In the genomic region with DNA sequence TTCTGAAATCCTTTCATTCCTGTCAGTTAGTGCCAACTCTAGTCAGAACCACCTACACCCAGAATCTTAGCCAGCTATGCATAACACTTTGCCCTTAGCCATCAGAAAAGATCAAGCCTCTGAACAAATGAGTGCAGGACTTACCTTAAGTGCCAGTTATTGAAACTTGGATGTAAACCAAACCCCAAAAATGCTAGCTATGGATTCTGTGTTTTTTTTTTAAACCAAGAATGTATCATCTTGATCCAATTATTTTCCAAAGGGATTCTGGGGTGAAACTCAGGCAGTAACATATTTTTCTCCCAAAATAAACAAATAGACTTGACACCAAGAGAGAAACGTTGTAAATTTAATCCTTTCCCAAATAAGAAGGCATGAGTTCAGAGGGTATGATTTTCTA, we compare ENCODE assay signal across 15 cellular contexts.
A peak's percentile ranks its signal among the peaks of the same experiment; 100 is the strongest.
DNase-seq lines count a peak whose midpoint lies in the region; ATAC-seq and TF ChIP-seq lines count a peak whose summit lies in the region.
"Had no signal": no experiment of that assay in that cellular context is flagged by ENCODE, and none has a peak within 500 bp of the region (broad histone marks: within the 10 kb centered on the region; RNA-seq: fewer than 3 reads in every experiment).

No MANE protein-coding gene starts in this region.

- peaks cover 31% of the 10 kb centered on the region for H3K4me1 ChIP-seq in GM23248 (ENCODE audit: insufficient read depth)
- H3K4me1 ChIP-seq in GM23338 (ENCODE audit: insufficient read depth), result no peaks in the 10 kb centered on the region

- no peak overlapping the region for H3K4me3 Mint-ChIP-seq in GM23338
- H3K4me3 Mint-ChIP-seq in immature natural killer cell, result no peak overlapping the region
- H3K4me3 Mint-ChIP-seq: activated naive CD4-positive, alpha-beta T cell treated with anti-CD3 and anti-CD28 coated beads, Interleukin-2, amount 10 ng/mL, durations not matched to agents 7 days and 5 days; stimulated activated naive CD8-positive, alpha-beta T cell treated with anti-CD3 and anti-CD28 coated beads, Interleukin-15, Interleukin-2, amounts not matched to agents 100 ng/mL and 50 ng/mL, for 24 hours had no signal

- H3K4me2 ChIP-seq in GM23248 (ENCODE audit: unreplicated experiment) (peak overlapping the region; percentile 15), GM23338 (no peak overlapping the region)
- H3K4me2 ChIP-seq: smooth muscle cell had no signal

- H2AFZ ChIP-seq in GM23248 (no peak overlapping the region), GM23338 (no peak overlapping the region)

- DNase-seq in GM23248 (peak; percentile 62), astrocyte of the cerebellum (ENCODE audit: low read depth) (peak; percentile 88), hepatic stellate cell (ENCODE audit: low spot score) (peak; percentile 5), GM23338 (ENCODE audit: low spot score) (no peak), immature natural killer cell (no peak), KG1 (lab: John Stamatoyannopoulos, UW) (no peak)
- DNase-seq: activated CD4-positive, alpha-beta T cell treated with anti-CD3 and anti-CD28 coated beads for 48 hours; activated naive CD4-positive, alpha-beta T cell treated with anti-CD3 and anti-CD28 coated beads, Interleukin-2, amount 10 ng/mL, durations not matched to agents 7 days and 5 days; COR-L47; ovary; Right ventricle myocardium superior; T-helper 9 cell had no signal

- in situ Hi-C loops in GM23248 (cut with MboI), result no loop called here
- in situ Hi-C loops in astrocyte of the cerebellum (cut with HindIII; ENCODE audit: low sequenced_read_pairs), result no loop called here

- no peaks in the 10 kb centered on the region for H3K27me3 Mint-ChIP-seq in GM23338 (ENCODE audit: insufficient read depth, low read depth, poor library complexity)
- peaks cover 0 to 3% (median 0%) of the 10 kb centered on the region in 3 donors for H3K27me3 Mint-ChIP-seq in immature natural killer cell (ENCODE audit: low read depth in 3 of 3)
- H3K27me3 Mint-ChIP-seq: activated naive CD4-positive, alpha-beta T cell treated with anti-CD3 and anti-CD28 coated beads, Interleukin-2, amount 10 ng/mL, durations not matched to agents 7 days and 5 days; stimulated activated naive CD8-positive, alpha-beta T cell treated with anti-CD3 and anti-CD28 coated beads, Interleukin-15, Interleukin-2, amounts not matched to agents 100 ng/mL and 50 ng/mL, for 24 hours had no signal

- H3K79me2 ChIP-seq in GM23248 (ENCODE audit: insufficient read depth) (no peaks in the 10 kb centered on the region), GM23338 (replicated peaks; ENCODE audit: insufficient read depth) (no peaks in the 10 kb centered on the region)

- H3K27ac Mint-ChIP-seq in GM23338, result no peak overlapping the region
- no peak overlapping the region for H3K27ac Mint-ChIP-seq in immature natural killer cell
- H3K27ac Mint-ChIP-seq: activated naive CD4-positive, alpha-beta T cell treated with anti-CD3 and anti-CD28 coated beads, Interleukin-2, amount 10 ng/mL, durations not matched to agents 7 days and 5 days; stimulated activated naive CD8-positive, alpha-beta T cell treated with anti-CD3 and anti-CD28 coated beads, Interleukin-15, Interleukin-2, amounts not matched to agents 100 ng/mL and 50 ng/mL, for 24 hours had no signal

- H3K9me3 ChIP-seq in GM23248 (ENCODE audit: low read depth), result no peaks in the 10 kb centered on the region
- H3K9me3 ChIP-seq: ovary had no signal

- 0% methylated on average over 1 of the region's 1 CpG for WGBS in GM23248 (ENCODE audit: low coverage in 1 of 2, low lambda C conversion rate in 2 of 2, missing lambda C conversion rate in 2 of 2), 2 experiments

- no peaks in the 10 kb centered on the region for H3K9me2 ChIP-seq in GM23248 (ENCODE audit: insufficient read depth)
- no peaks in the 10 kb centered on the region for H3K9me2 ChIP-seq in GM23338 (ENCODE audit: insufficient read depth)

- H3K4me3 ChIP-seq in GM23248 (no peak overlapping the region), astrocyte of the cerebellum (ENCODE audit: low read depth, low read length) (no peak overlapping the region), GM23338 (no peak overlapping the region)
- H3K4me3 ChIP-seq: ovary, smooth muscle cell had no signal

- H3K36me3 Mint-ChIP-seq in GM23338 (ENCODE audit: low read depth), result no peaks in the 10 kb centered on the region
- no peaks in the 10 kb centered on the region for H3K36me3 Mint-ChIP-seq in immature natural killer cell
- H3K36me3 Mint-ChIP-seq: activated naive CD4-positive, alpha-beta T cell treated with anti-CD3 and anti-CD28 coated beads, Interleukin-2, amount 10 ng/mL, durations not matched to agents 7 days and 5 days had no signal

- no peak for TF ChIP-seq CTCF in astrocyte of the cerebellum (IDR thresholded peaks at IDR 0.05; ENCODE audit: low read depth, low read length, missing control alignments)
- TF ChIP-seq CTCF in GM23338 (conservative IDR thresholded peaks at IDR 0.05; ENCODE audit: low read depth in 2 of 2), result no peak

- H3K4me1 Mint-ChIP-seq in GM23338 (no peaks in the 10 kb centered on the region), immature natural killer cell (no peaks in the 10 kb centered on the region)
- H3K4me1 Mint-ChIP-seq: activated naive CD4-positive, alpha-beta T cell treated with anti-CD3 and anti-CD28 coated beads, Interleukin-2, amount 10 ng/mL, durations not matched to agents 7 days and 5 days had no signal

- H3K36me3 ChIP-seq in GM23248 (ENCODE audit: low read depth) (no peaks in the 10 kb centered on the region), GM23338 (ENCODE audit: insufficient read depth) (no peaks in the 10 kb centered on the region)
- H3K36me3 ChIP-seq: ovary had no signal

- H4K20me1 ChIP-seq in GM23248 (ENCODE audit: insufficient read depth) (no peaks in the 10 kb centered on the region), GM23338 (replicated peaks; ENCODE audit: insufficient read depth) (no peaks in the 10 kb centered on the region)

- H3K27me3 ChIP-seq in GM23248 (replicated peaks; ENCODE audit: insufficient read depth), result no peaks in the 10 kb centered on the region
- H3K27me3 ChIP-seq in GM23338 (ENCODE audit: insufficient read depth), result no peaks in the 10 kb centered on the region
- H3K27me3 ChIP-seq: ovary had no signal

- H3K9me3 Mint-ChIP-seq in GM23338 (no peaks in the 10 kb centered on the region), immature natural killer cell (peaks cover 0 to 13% (median 3%) of the 10 kb centered on the region in 6 donors)
- H3K9me3 Mint-ChIP-seq: stimulated activated naive CD8-positive, alpha-beta T cell treated with anti-CD3 and anti-CD28 coated beads, Interleukin-15, Interleukin-2, amounts not matched to agents 100 ng/mL and 50 ng/mL, for 24 hours had no signal

- H3K27ac ChIP-seq in GM23248 (no peak overlapping the region), GM23338 (ENCODE audit: low read depth) (no peak overlapping the region)
- H3K27ac ChIP-seq: ovary had no signal

- H3F3A ChIP-seq in GM23248 (ENCODE audit: insufficient read depth) (peaks cover 3% of the 10 kb centered on the region; the same call in 1 of the 2 replicates), GM23338 (replicated peaks; ENCODE audit: low read depth) (no peaks in the 10 kb centered on the region)

- no peak for ATAC-seq in HG03439 (IDR thresholded peaks at IDR 0.05; ENCODE audit: unreplicated experiment)
- no peak for ATAC-seq in GM23338

- no peak overlapping the region for H3K9ac ChIP-seq in GM23248

TF ChIP-seq in GM23338, 12 proteins besides CTCF, POLR2A, EP300 and RAD21:
- TF ChIP-seq, protein P1, sequence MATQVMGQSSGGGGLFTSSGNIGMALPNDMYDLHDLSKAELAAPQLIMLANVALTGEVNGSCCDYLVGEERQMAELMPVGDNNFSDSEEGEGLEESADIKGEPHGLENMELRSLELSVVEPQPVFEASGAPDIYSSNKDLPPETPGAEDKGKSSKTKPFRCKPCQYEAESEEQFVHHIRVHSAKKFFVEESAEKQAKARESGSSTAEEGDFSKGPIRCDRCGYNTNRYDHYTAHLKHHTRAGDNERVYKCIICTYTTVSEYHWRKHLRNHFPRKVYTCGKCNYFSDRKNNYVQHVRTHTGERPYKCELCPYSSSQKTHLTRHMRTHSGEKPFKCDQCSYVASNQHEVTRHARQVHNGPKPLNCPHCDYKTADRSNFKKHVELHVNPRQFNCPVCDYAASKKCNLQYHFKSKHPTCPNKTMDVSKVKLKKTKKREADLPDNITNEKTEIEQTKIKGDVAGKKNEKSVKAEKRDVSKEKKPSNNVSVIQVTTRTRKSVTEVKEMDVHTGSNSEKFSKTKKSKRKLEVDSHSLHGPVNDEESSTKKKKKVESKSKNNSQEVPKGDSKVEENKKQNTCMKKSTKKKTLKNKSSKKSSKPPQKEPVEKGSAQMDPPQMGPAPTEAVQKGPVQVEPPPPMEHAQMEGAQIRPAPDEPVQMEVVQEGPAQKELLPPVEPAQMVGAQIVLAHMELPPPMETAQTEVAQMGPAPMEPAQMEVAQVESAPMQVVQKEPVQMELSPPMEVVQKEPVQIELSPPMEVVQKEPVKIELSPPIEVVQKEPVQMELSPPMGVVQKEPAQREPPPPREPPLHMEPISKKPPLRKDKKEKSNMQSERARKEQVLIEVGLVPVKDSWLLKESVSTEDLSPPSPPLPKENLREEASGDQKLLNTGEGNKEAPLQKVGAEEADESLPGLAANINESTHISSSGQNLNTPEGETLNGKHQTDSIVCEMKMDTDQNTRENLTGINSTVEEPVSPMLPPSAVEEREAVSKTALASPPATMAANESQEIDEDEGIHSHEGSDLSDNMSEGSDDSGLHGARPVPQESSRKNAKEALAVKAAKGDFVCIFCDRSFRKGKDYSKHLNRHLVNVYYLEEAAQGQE (IDR thresholded peaks at IDR 0.05; ENCODE audit: unreplicated experiment), result no peak
- TF ChIP-seq POLR2AphosphoS5 (IDR thresholded peaks at IDR 0.05; ENCODE audit: low read depth) (no peak), EZH2 (IDR thresholded peaks at IDR 0.05; ENCODE audit: low read depth, unreplicated experiment) (no peak)

Comparison
In these comparisons a context has a peak if more than half of its experiments do, and no peak if none do; other contexts are left out.
1. DNase-seq: peak in GM23248 (single experiment), astrocyte of the cerebellum (single experiment) and hepatic stellate cell (single experiment); none in GM23338 (single experiment), immature natural killer cell (0 of 3) and KG1 (single experiment).